14 cellular contexts compared by ENCODE assay signal in genomic region chr16:595942-596735, GRCh38. TPM values are rescaled to one million over a fixed set of nuclear protein-coding genes. Genes with fewer than 3 reads are reported as not detected.
A peak's percentile ranks its signal among the peaks of the same experiment; 100 is the strongest.
DNase-seq lines count a peak whose midpoint lies in the region; ATAC-seq, FAIRE-seq and TF ChIP-seq lines count a peak whose summit lies in the region.
"Had no signal": no experiment of that assay in that cellular context is flagged by ENCODE, and none has a peak within 500 bp of the region (broad histone marks: within the 10 kb centered on the region; RNA-seq: fewer than 3 reads in every experiment).

No MANE protein-coding gene starts in this region.

- no peak for FAIRE-seq in HepG2 (lab: Jason Lieb, UNC)
- FAIRE-seq: kidney had no signal

- CTCF ChIA-PET in HepG2 (lab: Yijun Ruan, JAX; ENCODE audit: low intra/inter-chr PET ratio, low total read pairs): no interaction called here

- H3K27me3 ChIP-seq in liver (ENCODE audit: control insufficient read depth in 4 of 4, insufficient read depth in 4 of 4, low read length in 3 of 4) (no peaks in the 10 kb centered on the region), HepG2 (ENCODE audit: control insufficient read depth in 1 of 2, insufficient read depth in 2 of 2, low read length in 2 of 2) (no peaks in the 10 kb centered on the region; a peak in 1 of 5 replicates), RWPE2 (ENCODE audit: insufficient read depth, poor library complexity, severe bottlenecking) (no peaks in the 10 kb centered on the region), right lobe of liver (no peaks in the 10 kb centered on the region), GM23248 (replicated peaks; ENCODE audit: insufficient read depth) (no peaks in the 10 kb centered on the region)
- H3K27me3 ChIP-seq: ovary had no signal

- no peaks in the 10 kb centered on the region for H3K9me2 ChIP-seq in GM23248 (ENCODE audit: insufficient read depth)

- no TSS peak for BruUV-seq in HepG2 (replicated peaks; lab: Mats Ljungman, UMichigan)

- no peaks in the 10 kb centered on the region for H3K9me3 Mint-ChIP-seq in type B pancreatic cell

- TF ChIP-seq POLR2A in HepG2 (IDR thresholded peaks at IDR 0.05; ENCODE audit: insufficient read depth in 1 of 2, low read depth in 2 of 2, low read length in 2 of 2) (no peak), right lobe of liver (IDR thresholded peaks at IDR 0.05) (no peak)

- H3K4me2 ChIP-seq in HepG2 (ENCODE audit: low read depth, low read length): no peak overlapping the region
- H3K4me2 ChIP-seq in GM23248 (ENCODE audit: unreplicated experiment): no peak overlapping the region

- in situ Hi-C loops in HepG2 (cut with HindIII; ENCODE audit: extremely low pct_ligation_motif_present, low pct_unique_long_range_greater_than_20kb) (no loop called here), GM23248 (cut with MboI) (no loop called here)

- peaks cover 9% of the 10 kb centered on the region for H3K36me3 Mint-ChIP-seq in type B pancreatic cell

- ATAC-seq in HepG2: no peak
- no peak for ATAC-seq in RWPE2 (ENCODE audit: low read depth)
- peak in 3 of 4 donors; percentile 44 to 62 (median 55) for ATAC-seq in right lobe of liver

- no peaks in the 10 kb centered on the region for H3K27me3 Mint-ChIP-seq in type B pancreatic cell

- peaks cover 20% of the 10 kb centered on the region for H3K4me1 Mint-ChIP-seq in type B pancreatic cell (ENCODE audit: unreplicated experiment)

- peak overlapping the region; percentile 39 for H3K27ac Mint-ChIP-seq in type B pancreatic cell

- H3F3A ChIP-seq in GM23248 (ENCODE audit: insufficient read depth): no peaks in the 10 kb centered on the region

- H3K9me3 ChIP-seq in liver (ENCODE audit: control insufficient read depth in 4 of 4, low read length in 3 of 4) (no peaks in the 10 kb centered on the region), HepG2 (ENCODE audit: low read length) (no peaks in the 10 kb centered on the region), RWPE2 (ENCODE audit: severe bottlenecking) (no peaks in the 10 kb centered on the region), right lobe of liver (no peaks in the 10 kb centered on the region), GM23248 (ENCODE audit: low read depth) (no peaks in the 10 kb centered on the region)
- H3K9me3 ChIP-seq: ovary had no signal

- peaks cover 2% of the 10 kb centered on the region; the same call in 1 of the 2 replicates for H4K20me1 ChIP-seq in HepG2 (ENCODE audit: insufficient read depth, low read length)
- H4K20me1 ChIP-seq in GM23248 (ENCODE audit: insufficient read depth): no peaks in the 10 kb centered on the region

- POLR2A ChIA-PET in HepG2 (lab: Yijun Ruan, JAX): no interaction called here

- TF ChIP-seq EP300 in HepG2 (IDR thresholded peaks at IDR 0.05; ENCODE audit: low read depth in 2 of 2, low read length in 2 of 2): no peak
- no peak for TF ChIP-seq EP300 in HepG2 (CRISPR knock-in tag; IDR thresholded peaks at IDR 0.05; ENCODE audit: borderline replicate concordance)

- TF ChIP-seq CTCF in liver (IDR thresholded peaks at IDR 0.05; ENCODE audit: low read depth, low read length, missing input control): no peak
- TF ChIP-seq CTCF in HepG2 (CRISPR knock-in tag; IDR thresholded peaks at IDR 0.05): no peak
- TF ChIP-seq CTCF in RWPE2 (IDR thresholded peaks at IDR 0.05; ENCODE audit: poor library complexity, severe bottlenecking): no peak
- no peak for TF ChIP-seq CTCF in right lobe of liver (IDR thresholded peaks at IDR 0.05)
- no peak for TF ChIP-seq CTCF in type B pancreatic cell (conservative IDR thresholded peaks at IDR 0.05)

- peak overlapping the region; percentile 42 to 92 for H3K27ac ChIP-seq in liver (ENCODE audit: low read depth in 1 of 2, low read length in 2 of 2)
- no peak overlapping the region for H3K27ac ChIP-seq in HepG2 (ENCODE audit: extremely low read length, insufficient read depth, low read length)
- no peak overlapping the region for H3K27ac ChIP-seq in RWPE2 (ENCODE audit: poor library complexity, severe bottlenecking)
- peak overlapping the region in 2 of 3 donors; percentile 53 to 59 for H3K27ac ChIP-seq in right lobe of liver
- H3K27ac ChIP-seq in GM23248: no peak overlapping the region
- H3K27ac ChIP-seq: ovary, VCaP had no signal

- H3K9ac ChIP-seq in liver (ENCODE audit: low read depth in 1 of 2, low read length in 2 of 2) (no peak overlapping the region), HepG2 (ENCODE audit: insufficient read depth, low read depth, low read length) (no peak overlapping the region), GM23248 (no peak overlapping the region)

- H2AFZ ChIP-seq in HepG2 (ENCODE audit: low read length) (no peak overlapping the region), GM23248 (no peak overlapping the region)

- H3K79me2 ChIP-seq in HepG2 (ENCODE audit: insufficient read depth, low read length): peaks cover 36% of the 10 kb centered on the region
- peaks cover 71% of the 10 kb centered on the region for H3K79me2 ChIP-seq in GM23248 (ENCODE audit: insufficient read depth)

- no peak for DNase-seq in HepG2 (ENCODE audit: low spot score)
- DNase-seq in RWPE2 (ENCODE audit: low spot score): peak; percentile 61
- DNase-seq in right lobe of liver: peak; percentile 76 to 85 (median 83)
- DNase-seq in type B pancreatic cell (ENCODE audit: extremely low spot score, unreplicated experiment): no peak
- DNase-seq in glomerular visceral epithelial cell (ENCODE audit: extremely low spot score): no peak
- no peak for DNase-seq in GM23248
- no peak for DNase-seq in NCI-H1105 (lab: John Stamatoyannopoulos, UW)
- DNase-seq: kidney, NCI-H187, NCI-H524 treated with DMSO at 0.1 percent for 48 hours, ovary had no signal

- H3K36me3 ChIP-seq in liver (ENCODE audit: control insufficient read depth in 4 of 4, insufficient read depth in 3 of 4, low read depth in 1 of 4, low read length in 3 of 4) (peaks cover 0 to 4% (median 2%) of the 10 kb centered on the region in 4 donors), HepG2 (replicated peaks in 1 of 2; ENCODE audit: control insufficient read depth in 1 of 2, insufficient read depth in 2 of 2, low read length in 2 of 2) (peaks cover 6 to 11% of the 10 kb centered on the region in 2 experiments; a peak in 4 of 5 replicates), RWPE2 (ENCODE audit: low read depth) (0 out of 2 replicates have a peak, but pooled peaks cover 3% of the 10 kb centered on the region), right lobe of liver (no peaks in the 10 kb centered on the region), GM23248 (ENCODE audit: low read depth) (no peaks in the 10 kb centered on the region)
- H3K36me3 ChIP-seq: ovary had no signal

- TF ChIP-seq RAD21 in liver (IDR thresholded peaks at IDR 0.05) (peak in 1 of 2 donors; percentile 23), HepG2 (CRISPR knock-in tag; IDR thresholded peaks at IDR 0.05) (no peak)

- H3K4me3 ChIP-seq in liver (ENCODE audit: low read depth in 1 of 3, low read length in 3 of 3) (no peak overlapping the region), HepG2 (replicated peaks in 1 of 3; ENCODE audit: insufficient read depth in 1 of 3, low read depth in 2 of 3, low read length in 3 of 3) (no peak overlapping the region), RWPE2 (ENCODE audit: severe bottlenecking) (no peak overlapping the region), right lobe of liver (no peak overlapping the region), GM23248 (no peak overlapping the region)
- H3K4me3 ChIP-seq: ovary had no signal

- intact Hi-C loops in HepG2 (cut with micrococcal nuclease; ENCODE audit: unreplicated experiment) (no loop called here), right lobe of liver (cut with DNase I) (no loop called here)

- H3K4me3 Mint-ChIP-seq in type B pancreatic cell: no peak overlapping the region

- H3K4me1 ChIP-seq in liver (ENCODE audit: control insufficient read depth in 4 of 4, insufficient read depth in 4 of 4, low read length in 3 of 4) (peaks cover 24 to 66% (median 56%) of the 10 kb centered on the region in 4 donors), HepG2 (ENCODE audit: insufficient read depth, low read length) (peaks cover 29% of the 10 kb centered on the region), RWPE2 (ENCODE audit: insufficient read depth, poor library complexity, severe bottlenecking) (peaks cover 27% of the 10 kb centered on the region), right lobe of liver (peaks cover 0 to 58% (median 31%) of the 10 kb centered on the region in 4 donors), GM23248 (ENCODE audit: insufficient read depth) (no peaks in the 10 kb centered on the region)

- WGBS in liver: 74% methylated on average over 34 of the region's 34 CpGs
- WGBS in HepG2 (ENCODE audit: low lambda C conversion rate): 98% methylated on average over 31 of the region's 34 CpGs
- 32% methylated on average over 8 of the region's 34 CpGs for WGBS in right lobe of liver (ENCODE audit: insufficient coverage, low coverage, low lambda C conversion rate, missing lambda C conversion rate)
- WGBS in GM23248 (ENCODE audit: low coverage in 1 of 2, low lambda C conversion rate in 2 of 2, missing lambda C conversion rate in 2 of 2), 2 experiments: 96 to 97% methylated on average over 34 of the region's 34 CpGs

RNA-seq across cellular contexts. Expression of gene RAB40C, which starts 6.3 kb away (rescaled TPM):
- total RNA-seq in liver (10 to 100 TPM in 1 of 2 donors, 1 to 10 TPM in 1; 7.7 to 11.0 TPM), HepG2 (2016; rRNA removed; fragmentation: Illumina TruSeq; extraction: Trizol) (8.2 and 11.5 TPM in 2 replicates), right lobe of liver (10 to 100 TPM in 5 of 6 experiments, 1 to 10 TPM in 1; 10.0 to 14.1 (median 12.0) TPM), type B pancreatic cell (ENCODE audit: low replicate concordance) (21.4 and 26.5 TPM in 2 replicates)
- polyA plus RNA-seq in liver (10 to 100 TPM in 1 of 2 donors, 1 to 10 TPM in 1; 6.1 to 10.7 TPM), HepG2 (2011; rRNA removed) (7.7 and 10.6 TPM in 2 replicates), GM23248 (2016; fragmentation: Nextera tagmentation; extraction: Ambion mirVana) (9.5 TPM in 2 replicates)
- total RNA-seq in HepG2 (2016; cell fraction: cytosol; rRNA removed; fragmentation: Illumina TruSeq; extraction: Trizol; ENCODE audit: low read depth): 3.9 TPM in 2 replicates
- total RNA-seq in HepG2 (2016; cell fraction: insoluble cytoplasmic fraction; rRNA removed; fragmentation: Illumina TruSeq; extraction: Trizol): 7.7 and 10.5 TPM in 2 replicates
- total RNA-seq in HepG2 (2016; cell fraction: membrane; rRNA removed; fragmentation: Illumina TruSeq; extraction: Trizol): 9.2 and 9.7 TPM in 2 replicates
- total RNA-seq in HepG2 (2016; cell fraction: nucleus; rRNA removed; fragmentation: Illumina TruSeq; extraction: Trizol): 6.0 and 7.3 TPM in 2 replicates
- polyA plus RNA-seq in HepG2 (2011; cell fraction: cytosol; rRNA removed): 6.0 and 10.4 TPM in 2 replicates
- polyA plus RNA-seq in HepG2 (2011; cell fraction: nucleus; rRNA removed): 25.9 TPM in 2 replicates
- polyA plus RNA-seq in HepG2 (2012): 7.0 and 9.0 TPM in 2 replicates
- 2.5 and 2.9 TPM in 2 replicates for polyA plus RNA-seq in HepG2 (2016; cell fraction: cytosol; fragmentation: Illumina TruSeq; extraction: Trizol; ENCODE audit: low read depth)
- 8.9 and 11.2 TPM in 2 replicates for polyA plus RNA-seq in HepG2 (2016; cell fraction: insoluble cytoplasmic fraction; fragmentation: Illumina TruSeq; extraction: Trizol; ENCODE audit: low read depth)
- 6.5 and 6.8 TPM in 2 replicates for polyA plus RNA-seq in HepG2 (2016; cell fraction: membrane; fragmentation: Illumina TruSeq; extraction: Trizol; ENCODE audit: low read depth)
- 20.2 and 22.4 TPM in 2 replicates for polyA plus RNA-seq in HepG2 (2016; cell fraction: nucleus; fragmentation: Illumina TruSeq; extraction: Trizol; ENCODE audit: insufficient read depth, low read depth)
- polyA minus RNA-seq in HepG2 (2011; rRNA and poly(A)+ RNA removed; ENCODE audit: low replicate concordance): 15.3 and 16.9 TPM in 2 replicates
- polyA minus RNA-seq in HepG2 (2011; cell fraction: cytosol; rRNA and poly(A)+ RNA removed): 5.5 and 7.3 TPM in 2 replicates
- polyA minus RNA-seq in HepG2 (2011; cell fraction: nucleus; rRNA and poly(A)+ RNA removed): 3.4 and 4.0 TPM in 2 replicates
- total RNA-seq in GM23248 (2014; rRNA removed; shearing (Covaris generic)): 18.8 and 28.3 TPM in 2 replicates

RNA-seq across cellular contexts. Expression of gene PIGQ, which starts 26.4 kb away (rescaled TPM):
- total RNA-seq in liver (100 to 1,000 TPM in 1 of 2 donors, 10 to 100 TPM in 1; 16.8 to 144 TPM), HepG2 (2016; rRNA removed; fragmentation: Illumina TruSeq; extraction: Trizol) (8.4 and 19.7 TPM in 2 replicates), right lobe of liver (10 to 100 TPM; 19.5 to 32.0 (median 27.8) TPM), type B pancreatic cell (ENCODE audit: low replicate concordance) (58.2 and 83.5 TPM in 2 replicates)
- polyA plus RNA-seq in liver (10 to 100 TPM; 18.9 to 22.4 TPM), HepG2 (2011; rRNA removed) (7.7 and 13.6 TPM in 2 replicates), GM23248 (2016; fragmentation: Nextera tagmentation; extraction: Ambion mirVana) (31.6 and 33.9 TPM in 2 replicates)
- total RNA-seq in HepG2 (2016; cell fraction: cytosol; rRNA removed; fragmentation: Illumina TruSeq; extraction: Trizol; ENCODE audit: low read depth): 7.5 and 10.0 TPM in 2 replicates
- total RNA-seq in HepG2 (2016; cell fraction: insoluble cytoplasmic fraction; rRNA removed; fragmentation: Illumina TruSeq; extraction: Trizol): 7.4 and 18.9 TPM in 2 replicates
- 13.0 and 18.2 TPM in 2 replicates for total RNA-seq in HepG2 (2016; cell fraction: membrane; rRNA removed; fragmentation: Illumina TruSeq; extraction: Trizol)
- 16.8 and 19.0 TPM in 2 replicates for total RNA-seq in HepG2 (2016; cell fraction: nucleus; rRNA removed; fragmentation: Illumina TruSeq; extraction: Trizol)
- 7.2 and 11.6 TPM in 2 replicates for polyA plus RNA-seq in HepG2 (2011; cell fraction: cytosol; rRNA removed)
- polyA plus RNA-seq in HepG2 (2011; cell fraction: nucleus; rRNA removed): 70.8 and 80.2 TPM in 2 replicates
- polyA plus RNA-seq in HepG2 (2012): 6.7 and 8.5 TPM in 2 replicates
- 6.3 and 7.2 TPM in 2 replicates for polyA plus RNA-seq in HepG2 (2016; cell fraction: cytosol; fragmentation: Illumina TruSeq; extraction: Trizol; ENCODE audit: low read depth)
- 6.9 and 8.3 TPM in 2 replicates for polyA plus RNA-seq in HepG2 (2016; cell fraction: insoluble cytoplasmic fraction; fragmentation: Illumina TruSeq; extraction: Trizol; ENCODE audit: low read depth)
- 10.4 and 10.8 TPM in 2 replicates for polyA plus RNA-seq in HepG2 (2016; cell fraction: membrane; fragmentation: Illumina TruSeq; extraction: Trizol; ENCODE audit: low read depth)
- 31.7 and 36.7 TPM in 2 replicates for polyA plus RNA-seq in HepG2 (2016; cell fraction: nucleus; fragmentation: Illumina TruSeq; extraction: Trizol; ENCODE audit: insufficient read depth, low read depth)
- 38.0 and 89.1 TPM in 2 replicates for polyA minus RNA-seq in HepG2 (2011; rRNA and poly(A)+ RNA removed; ENCODE audit: low replicate concordance)
- 8.1 and 11.1 TPM in 2 replicates for polyA minus RNA-seq in HepG2 (2011; cell fraction: cytosol; rRNA and poly(A)+ RNA removed)
- 13.6 and 14.0 TPM in 2 replicates for polyA minus RNA-seq in HepG2 (2011; cell fraction: nucleus; rRNA and poly(A)+ RNA removed)
- total RNA-seq in GM23248 (2014; rRNA removed; shearing (Covaris generic)): 35.0 and 43.5 TPM in 2 replicates

RNA-seq across cellular contexts. Expression of gene NHLRC4, which starts 29.3 kb away (rescaled TPM):
- total RNA-seq in liver: 1 to 10 TPM in 1 of 2 donors, under 1 TPM in 1; 0.25 to 7.0 TPM
- under 1 TPM in 1 of 2 donors, not detected in 1; 0.17 TPM for polyA plus RNA-seq in liver
- total RNA-seq in HepG2 (2016; rRNA removed; fragmentation: Illumina TruSeq; extraction: Trizol): 0.40 and 0.48 TPM in 2 replicates
- not detected in 2 replicates for total RNA-seq in HepG2 (2016; cell fraction: cytosol; rRNA removed; fragmentation: Illumina TruSeq; extraction: Trizol; ENCODE audit: low read depth)
- total RNA-seq in HepG2 (2016; cell fraction: insoluble cytoplasmic fraction; rRNA removed; fragmentation: Illumina TruSeq; extraction: Trizol): 0.33 and 0.45 TPM in 2 replicates
- total RNA-seq in HepG2 (2016; cell fraction: membrane; rRNA removed; fragmentation: Illumina TruSeq; extraction: Trizol): 0.10 and 0.22 TPM in 2 replicates
- total RNA-seq in HepG2 (2016; cell fraction: nucleus; rRNA removed; fragmentation: Illumina TruSeq; extraction: Trizol): 0.22 TPM in 1 of 2 replicates, not detected in the other
- polyA plus RNA-seq in HepG2 (2011; rRNA removed): 0.59 and 1.1 TPM in 2 replicates
- polyA plus RNA-seq in HepG2 (2011; cell fraction: cytosol; rRNA removed): 0.71 and 1.2 TPM in 2 replicates
- polyA plus RNA-seq in HepG2 (2011; cell fraction: nucleus; rRNA removed): 1.3 and 1.7 TPM in 2 replicates
- polyA plus RNA-seq in HepG2 (2012): 1.4 and 1.5 TPM in 2 replicates
- polyA plus RNA-seq in HepG2 (2016; cell fraction: cytosol; fragmentation: Illumina TruSeq; extraction: Trizol; ENCODE audit: low read depth): 0.09 TPM in 1 of 2 replicates, not detected in the other
- 0.26 TPM in 2 replicates for polyA plus RNA-seq in HepG2 (2016; cell fraction: insoluble cytoplasmic fraction; fragmentation: Illumina TruSeq; extraction: Trizol; ENCODE audit: low read depth)
- not detected in 2 replicates for polyA plus RNA-seq in HepG2 (2016; cell fraction: membrane; fragmentation: Illumina TruSeq; extraction: Trizol; ENCODE audit: low read depth)
- not detected in 2 replicates for polyA plus RNA-seq in HepG2 (2016; cell fraction: nucleus; fragmentation: Illumina TruSeq; extraction: Trizol; ENCODE audit: insufficient read depth, low read depth)
- polyA minus RNA-seq in HepG2 (2011; rRNA and poly(A)+ RNA removed; ENCODE audit: low replicate concordance): 1.4 TPM in 1 of 2 replicates, not detected in the other
- 0.40 and 0.88 TPM in 2 replicates for polyA minus RNA-seq in HepG2 (2011; cell fraction: cytosol; rRNA and poly(A)+ RNA removed)
- polyA minus RNA-seq in HepG2 (2011; cell fraction: nucleus; rRNA and poly(A)+ RNA removed): 0.13 and 0.25 TPM in 2 replicates
- under 1 TPM in 5 of 6 experiments, not detected in 1; 0.12 to 0.33 (median 0.28) TPM for total RNA-seq in right lobe of liver
- 0.52 and 1.4 TPM in 2 replicates for total RNA-seq in type B pancreatic cell (ENCODE audit: low replicate concordance)
- 0.11 and 0.13 TPM in 2 replicates for total RNA-seq in GM23248 (2014; rRNA removed; shearing (Covaris generic))
- polyA plus RNA-seq in GM23248 (2016; fragmentation: Nextera tagmentation; extraction: Ambion mirVana): 0.20 TPM in 1 of 2 replicates, not detected in the other

RNA-seq across cellular contexts. Expression of gene WFIKKN1, which starts 34.6 kb away (rescaled TPM):
- total RNA-seq in liver: 1 to 10 TPM in 1 of 2 donors, under 1 TPM in 1; 0.67 to 1.2 TPM
- under 1 TPM; 0.19 to 0.24 TPM for polyA plus RNA-seq in liver
- 2.4 and 4.9 TPM in 2 replicates for total RNA-seq in HepG2 (2016; rRNA removed; fragmentation: Illumina TruSeq; extraction: Trizol)
- 0.61 and 0.88 TPM in 2 replicates for total RNA-seq in HepG2 (2016; cell fraction: cytosol; rRNA removed; fragmentation: Illumina TruSeq; extraction: Trizol; ENCODE audit: low read depth)
- 2.1 and 4.8 TPM in 2 replicates for total RNA-seq in HepG2 (2016; cell fraction: insoluble cytoplasmic fraction; rRNA removed; fragmentation: Illumina TruSeq; extraction: Trizol)
- 1.1 and 1.8 TPM in 2 replicates for total RNA-seq in HepG2 (2016; cell fraction: membrane; rRNA removed; fragmentation: Illumina TruSeq; extraction: Trizol)
- total RNA-seq in HepG2 (2016; cell fraction: nucleus; rRNA removed; fragmentation: Illumina TruSeq; extraction: Trizol): 3.0 and 3.4 TPM in 2 replicates
- 1.7 and 2.9 TPM in 2 replicates for polyA plus RNA-seq in HepG2 (2011; rRNA removed)
- polyA plus RNA-seq in HepG2 (2011; cell fraction: cytosol; rRNA removed): 2.6 and 4.2 TPM in 2 replicates
- polyA plus RNA-seq in HepG2 (2011; cell fraction: nucleus; rRNA removed): 4.0 and 4.2 TPM in 2 replicates
- 1.7 and 2.2 TPM in 2 replicates for polyA plus RNA-seq in HepG2 (2012)
- 0.58 and 0.66 TPM in 2 replicates for polyA plus RNA-seq in HepG2 (2016; cell fraction: cytosol; fragmentation: Illumina TruSeq; extraction: Trizol; ENCODE audit: low read depth)
- polyA plus RNA-seq in HepG2 (2016; cell fraction: insoluble cytoplasmic fraction; fragmentation: Illumina TruSeq; extraction: Trizol; ENCODE audit: low read depth): 2.6 and 2.7 TPM in 2 replicates
- 0.93 and 1.1 TPM in 2 replicates for polyA plus RNA-seq in HepG2 (2016; cell fraction: membrane; fragmentation: Illumina TruSeq; extraction: Trizol; ENCODE audit: low read depth)
- 5.9 and 6.7 TPM in 2 replicates for polyA plus RNA-seq in HepG2 (2016; cell fraction: nucleus; fragmentation: Illumina TruSeq; extraction: Trizol; ENCODE audit: insufficient read depth, low read depth)
- 3.9 and 5.4 TPM in 2 replicates for polyA minus RNA-seq in HepG2 (2011; rRNA and poly(A)+ RNA removed; ENCODE audit: low replicate concordance)
- polyA minus RNA-seq in HepG2 (2011; cell fraction: cytosol; rRNA and poly(A)+ RNA removed): 3.1 and 4.6 TPM in 2 replicates
- polyA minus RNA-seq in HepG2 (2011; cell fraction: nucleus; rRNA and poly(A)+ RNA removed): 1.0 and 1.7 TPM in 2 replicates
- total RNA-seq in right lobe of liver: under 1 TPM; 0.43 to 0.70 (median 0.56) TPM
- total RNA-seq in type B pancreatic cell (ENCODE audit: low replicate concordance): 0.71 and 9.0 TPM in 2 replicates
- not detected in 2 replicates for total RNA-seq in GM23248 (2014; rRNA removed; shearing (Covaris generic))
- polyA plus RNA-seq in GM23248 (2016; fragmentation: Nextera tagmentation; extraction: Ambion mirVana): not detected in 2 replicates

RNA-seq across cellular contexts. Expression of gene PRR35, which starts 35.9 kb away (rescaled TPM):
- not detected for total RNA-seq in liver
- not detected for polyA plus RNA-seq in liver
- 0.07 TPM in 1 of 2 replicates, not detected in the other for total RNA-seq in HepG2 (2016; rRNA removed; fragmentation: Illumina TruSeq; extraction: Trizol)
- total RNA-seq in HepG2 (2016; cell fraction: cytosol; rRNA removed; fragmentation: Illumina TruSeq; extraction: Trizol; ENCODE audit: low read depth): not detected in 2 replicates
- total RNA-seq in HepG2 (2016; cell fraction: insoluble cytoplasmic fraction; rRNA removed; fragmentation: Illumina TruSeq; extraction: Trizol): not detected in 2 replicates
- not detected in 2 replicates for total RNA-seq in HepG2 (2016; cell fraction: membrane; rRNA removed; fragmentation: Illumina TruSeq; extraction: Trizol)
- not detected in 2 replicates for total RNA-seq in HepG2 (2016; cell fraction: nucleus; rRNA removed; fragmentation: Illumina TruSeq; extraction: Trizol)
- 0.16 and 0.38 TPM in 2 replicates for polyA plus RNA-seq in HepG2 (2011; rRNA removed)
- 0.23 and 0.28 TPM in 2 replicates for polyA plus RNA-seq in HepG2 (2011; cell fraction: cytosol; rRNA removed)
- polyA plus RNA-seq in HepG2 (2011; cell fraction: nucleus; rRNA removed): 0.81 and 1.2 TPM in 2 replicates
- polyA plus RNA-seq in HepG2 (2012): 0.63 and 0.74 TPM in 2 replicates
- not detected in 2 replicates for polyA plus RNA-seq in HepG2 (2016; cell fraction: cytosol; fragmentation: Illumina TruSeq; extraction: Trizol; ENCODE audit: low read depth)
- not detected in 2 replicates for polyA plus RNA-seq in HepG2 (2016; cell fraction: insoluble cytoplasmic fraction; fragmentation: Illumina TruSeq; extraction: Trizol; ENCODE audit: low read depth)
- polyA plus RNA-seq in HepG2 (2016; cell fraction: membrane; fragmentation: Illumina TruSeq; extraction: Trizol; ENCODE audit: low read depth): not detected in 2 replicates
- not detected in 2 replicates for polyA plus RNA-seq in HepG2 (2016; cell fraction: nucleus; fragmentation: Illumina TruSeq; extraction: Trizol; ENCODE audit: insufficient read depth, low read depth)
- 0.12 TPM in 1 of 2 replicates, not detected in the other for polyA minus RNA-seq in HepG2 (2011; rRNA and poly(A)+ RNA removed; ENCODE audit: low replicate concordance)
- 0.35 and 0.40 TPM in 2 replicates for polyA minus RNA-seq in HepG2 (2011; cell fraction: cytosol; rRNA and poly(A)+ RNA removed)
- polyA minus RNA-seq in HepG2 (2011; cell fraction: nucleus; rRNA and poly(A)+ RNA removed): not detected in 2 replicates
- total RNA-seq in right lobe of liver: not detected
- 0.12 TPM in 2 replicates for total RNA-seq in type B pancreatic cell (ENCODE audit: low replicate concordance)
- total RNA-seq in GM23248 (2014; rRNA removed; shearing (Covaris generic)): not detected in 2 replicates
- not detected in 2 replicates for polyA plus RNA-seq in GM23248 (2016; fragmentation: Nextera tagmentation; extraction: Ambion mirVana)
- total RNA-seq: dermis microvascular lymphatic vessel endothelial cell, ovary had no signal
- polyA plus RNA-seq: ovary had no signal

Comparison
In these comparisons a context has a peak if more than half of its experiments do, and no peak if none do; other contexts are left out.
1. H3K27ac ChIP-seq: peak in liver (2 of 2) and right lobe of liver (2 of 3); none in HepG2 (single experiment), RWPE2 (single experiment) and GM23248 (single experiment).
2. ATAC-seq: peak in right lobe of liver (3 of 4); none in HepG2 (single experiment) and RWPE2 (single experiment).
3. DNase-seq: peak in RWPE2 (single experiment) and right lobe of liver (3 of 3); none in HepG2 (single experiment), type B pancreatic cell (single experiment), glomerular visceral epithelial cell (single experiment), GM23248 (single experiment) and NCI-H1105 (single experiment).